In the genomic region with DNA sequence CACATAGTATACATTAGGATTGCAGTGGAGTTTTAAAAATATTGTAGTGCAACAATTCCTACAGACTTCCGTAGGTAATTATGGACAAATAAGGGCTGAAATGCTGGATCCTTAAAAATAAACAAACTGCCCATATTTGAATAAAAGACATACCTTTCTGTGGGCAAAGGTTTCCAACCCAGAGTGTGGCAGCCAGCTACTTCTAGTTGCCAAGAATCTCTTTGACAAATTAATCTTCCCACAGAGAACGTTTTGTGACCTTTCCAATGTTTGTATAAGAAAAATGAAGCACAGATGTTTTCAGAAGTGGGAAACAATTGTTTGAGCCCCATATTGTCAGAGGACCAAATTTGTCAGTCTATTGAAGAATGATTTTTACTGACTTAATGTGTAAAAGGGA, we compare ENCODE assay signal across 26 cellular contexts. TPM values are rescaled to one million over a fixed set of nuclear protein-coding genes. Genes with fewer than 3 reads are reported as not detected.
"Had no signal": no experiment of that assay in that cellular context is flagged by ENCODE, and none has a peak within 500 bp of the region (broad histone marks: within the 10 kb centered on the region; RNA-seq: fewer than 3 reads in every experiment).

No MANE protein-coding gene starts in this region.

- H3K4me3 ChIP-seq: esophagus squamous epithelium, heart left ventricle, left ventricle myocardium inferior, lower lobe of right lung, right atrium auricular region, sigmoid colon, skin epidermis, thoracic aorta, transverse colon had no signal

- H3K36me3 Mint-ChIP-seq: memory B cell, natural killer cell had no signal

- H3K9me3 Mint-ChIP-seq: memory B cell, natural killer cell, neural crest cell had no signal

- H3K36me3 ChIP-seq: esophagus squamous epithelium, heart left ventricle, left ventricle myocardium inferior, lower lobe of right lung, right atrium auricular region, sigmoid colon, thoracic aorta, transverse colon had no signal

- H3K4me3 Mint-ChIP-seq: memory B cell; mesothelial cell of epicardium; natural killer cell; neural crest cell; stimulated activated naive B cell treated with anti-CD40 and anti-IgM and Interleukin-4, amounts not matched to agents 10 μg/mL and 1 μg/mL and 100 μg/mL, for 72 hours; stimulated activated naive CD8-positive, alpha-beta T cell treated with anti-CD3 and anti-CD28 coated beads, Interleukin-15, amount 100 ng/mL, for 72 hours had no signal

- H3K4me1 Mint-ChIP-seq: memory B cell, natural killer cell, neural crest cell had no signal

- DNase-seq: effector memory CD4-positive, alpha-beta T cell; esophagus squamous epithelium; heart left ventricle; left cardiac atrium; left ventricle myocardium inferior; lower lobe of right lung; natural killer cell; sigmoid colon; stimulated activated CD4-positive, alpha-beta T cell treated with anti-CD3 and anti-CD28 coated beads, Interleukin-2, amount 100 ng/mL, for 24 hours; stimulated activated CD4-positive, alpha-beta T cell treated with anti-CD3 and anti-CD28 coated beads, Interleukin-4, amount 100 ng/mL, for 4 hours; stimulated activated naive B cell treated with anti-CD40 and anti-IgM and Interleukin-4, amounts not matched to agents 10 μg/mL and 1 μg/mL and 100 μg/mL, for 72 hours; stimulated activated naive CD8-positive, alpha-beta T cell treated with anti-CD3 and anti-CD28 coated beads, Interleukin-15, amount 100 ng/mL, for 72 hours; substantia nigra; transverse colon had no signal

- H3K27ac ChIP-seq: epithelial cell of prostate, esophagus squamous epithelium, heart left ventricle, left ventricle myocardium inferior, lower lobe of right lung, right atrium auricular region, skin epidermis, thoracic aorta, transverse colon had no signal

- H3K4me1 ChIP-seq: esophagus squamous epithelium, heart left ventricle, left ventricle myocardium inferior, lower lobe of right lung, right atrium auricular region, transverse colon had no signal

- H3K27me3 ChIP-seq: esophagus squamous epithelium, right atrium auricular region, sigmoid colon, transverse colon had no signal

- H3K9me3 ChIP-seq: esophagus squamous epithelium, heart left ventricle, left ventricle myocardium inferior, lower lobe of right lung, right atrium auricular region, sigmoid colon, thoracic aorta, transverse colon had no signal

- ATAC-seq: heart left ventricle; left cardiac atrium; lower lobe of right lung; natural killer cell; stimulated activated naive B cell treated with anti-CD40 and anti-IgM and Interleukin-4, amounts not matched to agents 10 μg/mL and 1 μg/mL and 100 μg/mL, for 72 hours; stimulated activated naive CD8-positive, alpha-beta T cell treated with anti-CD3 and anti-CD28 coated beads, Interleukin-15, amount 100 ng/mL, for 72 hours had no signal

RNA-seq across cellular contexts. Expression of a gene that starts 21.1 kb away (rescaled TPM):
- total RNA-seq: esophagus squamous epithelium, mucosa of gallbladder, thoracic aorta, ureter had no signal

RNA-seq across cellular contexts. Expression of a gene that starts 22.9 kb away (rescaled TPM):
- total RNA-seq: esophagus squamous epithelium, left ventricle myocardium inferior, lower lobe of right lung, mesothelial cell of epicardium, mucosa of gallbladder, myocyte, natural killer cell, neural crest cell, osteocyte, posterior vena cava, thoracic aorta, ureter had no signal
